ENCODE assay signal across 1 cellular context in the genomic region with DNA sequence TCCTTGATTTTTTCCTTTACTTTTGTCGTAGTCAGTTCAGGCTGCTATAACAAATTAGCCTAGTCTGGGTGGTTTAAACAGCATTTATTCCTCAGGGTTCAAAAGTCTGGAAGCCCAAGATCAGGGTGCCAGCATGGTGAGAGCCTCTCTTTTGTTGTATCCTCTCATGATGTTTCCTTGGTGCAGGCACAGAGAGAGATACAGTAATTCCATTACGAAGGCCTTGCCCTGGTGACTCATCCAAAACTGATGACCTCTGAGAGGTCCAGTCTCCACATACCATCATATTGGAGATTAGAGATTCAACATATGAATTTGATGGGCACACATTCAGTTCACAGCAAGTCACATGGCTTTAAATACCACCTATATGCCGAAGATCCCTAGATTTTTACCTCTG.
TF ChIP-seq lines count a peak whose summit lies in the region.

No MANE protein-coding gene starts in this region.

TF ChIP-seq in K562, 482 proteins besides CTCF, POLR2A, EP300 and RAD21 (continued from another document):
- TF ChIP-seq, protein P1, sequence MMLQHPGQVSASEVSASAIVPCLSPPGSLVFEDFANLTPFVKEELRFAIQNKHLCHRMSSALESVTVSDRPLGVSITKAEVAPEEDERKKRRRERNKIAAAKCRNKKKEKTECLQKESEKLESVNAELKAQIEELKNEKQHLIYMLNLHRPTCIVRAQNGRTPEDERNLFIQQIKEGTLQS (IDR thresholded peaks at IDR 0.05) = peak; percentile 35; the same call in 1 of the 2 replicates
- TF ChIP-seq, protein P1 (CRISPR knock-in tag; conservative IDR thresholded peaks at IDR 0.05) = no peak
- TF ChIP-seq TRIM28 (IDR thresholded peaks at IDR 0.05) (no peak), NEUROD1 (IDR thresholded peaks at IDR 0.05; ENCODE audit: borderline replicate concordance, low read depth, low read length, partially characterized antibody) (no peak), FOSL1 (tag; conservative IDR thresholded peaks at IDR 0.05) (peak; percentile 64)
- TF ChIP-seq, protein P2, sequence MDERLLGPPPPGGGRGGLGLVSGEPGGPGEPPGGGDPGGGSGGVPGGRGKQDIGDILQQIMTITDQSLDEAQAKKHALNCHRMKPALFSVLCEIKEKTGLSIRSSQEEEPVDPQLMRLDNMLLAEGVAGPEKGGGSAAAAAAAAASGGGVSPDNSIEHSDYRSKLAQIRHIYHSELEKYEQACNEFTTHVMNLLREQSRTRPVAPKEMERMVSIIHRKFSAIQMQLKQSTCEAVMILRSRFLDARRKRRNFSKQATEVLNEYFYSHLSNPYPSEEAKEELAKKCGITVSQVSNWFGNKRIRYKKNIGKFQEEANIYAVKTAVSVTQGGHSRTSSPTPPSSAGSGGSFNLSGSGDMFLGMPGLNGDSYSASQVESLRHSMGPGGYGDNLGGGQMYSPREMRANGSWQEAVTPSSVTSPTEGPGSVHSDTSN (CRISPR knock-in tag; IDR thresholded peaks at IDR 0.05; ENCODE audit: low read depth) = no peak
- TF ChIP-seq, protein P2 (tag; conservative IDR thresholded peaks at IDR 0.05; ENCODE audit: low read depth) = no peak
